2 cellular contexts compared by ENCODE assay signal in genomic region chr13:51153527-51153926, GRCh38.
TF ChIP-seq lines count a peak whose summit lies in the region.

No MANE protein-coding gene starts in this region.

TF ChIP-seq in WTC11, 78 proteins besides CTCF, POLR2A, EP300 and RAD21:
- no peak for TF ChIP-seq JUN (CRISPR knock-in tag; IDR thresholded peaks at IDR 0.05)
- TF ChIP-seq ZNF671 (CRISPR knock-in tag; IDR thresholded peaks at IDR 0.05), result no peak
- peak; percentile 65; the same call in 1 of the 2 replicates for TF ChIP-seq ZNF121 (CRISPR knock-in tag; IDR thresholded peaks at IDR 0.05)
- peak; percentile 62; the same call in 1 of the 2 replicates for TF ChIP-seq ATF3 (CRISPR knock-in tag; conservative IDR thresholded peaks at IDR 0.05)
- no peak for TF ChIP-seq ARID4B (CRISPR knock-in tag; IDR thresholded peaks at IDR 0.05; ENCODE audit: borderline replicate concordance)
- no peak for TF ChIP-seq SMAD4 (CRISPR knock-in tag; IDR thresholded peaks at IDR 0.05)
- no peak for TF ChIP-seq HMGA2 (CRISPR knock-in tag; IDR thresholded peaks at IDR 0.05)

TF ChIP-seq in H1, 55 proteins besides CTCF, POLR2A, EP300 and RAD21:
- TF ChIP-seq CEBPB (IDR thresholded peaks at IDR 0.05; ENCODE audit: low read depth, low read length) (peak; percentile 97), KDM5A (IDR thresholded peaks at IDR 0.05; ENCODE audit: low read length) (no peak), GABPA (IDR thresholded peaks at IDR 0.05; ENCODE audit: borderline replicate concordance, insufficient read depth, low read length) (no peak), SIX5 (IDR thresholded peaks at IDR 0.05; ENCODE audit: low read depth, low read length) (no peak), ATF3 (IDR thresholded peaks at IDR 0.05; ENCODE audit: insufficient read depth, low read depth, low read length) (peak; percentile 86), FOSL1 (IDR thresholded peaks at IDR 0.05; ENCODE audit: insufficient read depth, low read depth, low read length) (no peak), JUND (IDR thresholded peaks at IDR 0.05; ENCODE audit: low read length) (0 out of 2 replicates have a peak, but pooled peaks have one; percentile 26), TEAD4 (IDR thresholded peaks at IDR 0.05; ENCODE audit: low read depth, low read length) (peak; percentile 90), ATF2 (IDR thresholded peaks at IDR 0.05; ENCODE audit: low read length) (peak; percentile 45; the same call in 1 of the 2 replicates)
